Comparison of ENCODE assay signal across 8 cellular contexts in the genomic region with DNA sequence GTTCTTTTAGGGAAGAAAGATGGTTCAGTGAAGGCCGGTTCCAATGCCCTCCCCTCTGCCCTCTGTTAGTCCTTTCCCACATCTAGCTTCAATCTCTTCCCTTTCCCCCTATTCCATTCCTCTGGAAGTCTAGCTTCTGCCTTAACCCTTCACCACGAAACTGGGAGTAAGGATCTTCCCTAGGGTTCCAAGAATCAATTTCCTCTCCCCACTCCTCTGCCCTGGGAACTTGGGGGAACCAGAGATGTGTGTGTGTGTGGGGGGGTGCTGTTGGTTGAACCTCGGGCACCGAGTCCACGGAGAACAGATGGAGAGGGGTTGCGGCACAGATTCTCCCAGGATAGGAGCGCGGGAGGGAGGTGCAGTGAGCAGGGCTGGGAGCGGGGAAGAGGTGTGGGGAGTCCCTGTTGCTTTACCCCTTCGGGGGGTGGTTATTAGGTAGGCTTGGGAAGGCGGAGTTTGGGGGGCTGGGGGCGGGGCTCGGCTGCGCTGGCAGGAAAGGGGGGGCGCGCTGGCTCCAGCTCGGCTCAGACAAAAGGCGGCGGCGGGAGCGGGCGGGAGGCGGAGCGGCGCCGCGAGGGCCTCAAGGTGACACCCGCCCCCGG. TPM values are rescaled to one million over a fixed set of nuclear protein-coding genes. Genes with fewer than 3 reads are reported as not detected.
A peak's percentile ranks its signal among the peaks of the same experiment; 100 is the strongest.
DNase-seq lines count a peak whose midpoint lies in the region; ATAC-seq and TF ChIP-seq lines count a peak whose summit lies in the region.

Gene TMEM151B (plus strand): TSS at position 530 of the 605 bp plus-strand sequence. CDS start 293 bp downstream, outside the sequence.

- intact Hi-C loops in CD4-positive, alpha-beta memory T cell (cut with micrococcal nuclease), result loop anchor here (2.0 kb wide), 1 partner anchor 117 kb away; the partner anchor contains the start of gene CDC5L

- H2AK5ac ChIP-seq in neuronal stem cell (ENCODE audit: low read depth, low read length), result peak within 1 kb of the TSS; percentile 77

- H3K23ac ChIP-seq in neuronal stem cell (ENCODE audit: low read depth, low read length, poor library complexity), result no peak within 1 kb of the TSS

- H2AFZ ChIP-seq in neuronal stem cell (ENCODE audit: low read length), result peak within 1 kb of the TSS; percentile 79

- CTCF ChIA-PET in CD4-positive, alpha-beta memory T cell (lab: Charles Lee; ENCODE audit: partially characterized antibody), result interaction anchor here (1.4 to 8.3 kb wide), 7 partner anchors 15 to 187 kb away, joined by 4 to 82 read pairs (median 14); partner anchors contain the start of genes AARS2, SLC35B2 and SPATS1

- no peak within 1 kb of the TSS for H3K27ac ChIP-seq in CD4-positive, alpha-beta memory T cell (ENCODE audit: low read depth, low read length)
- H3K27ac ChIP-seq in neuronal stem cell (replicated peaks; ENCODE audit: low read length), result no peak within 1 kb of the TSS
- no peak within 1 kb of the TSS for H3K27ac ChIP-seq in gastroesophageal sphincter

- H2BK5ac ChIP-seq in neuronal stem cell (ENCODE audit: low read length), result no peak within 1 kb of the TSS

- TF ChIP-seq CTCF in chondrocyte (IDR thresholded peaks at IDR 0.05) (no peak), gastroesophageal sphincter (IDR thresholded peaks at IDR 0.05) (no peak), foreskin fibroblast (IDR thresholded peaks at IDR 0.05; ENCODE audit: low read depth, low read length) (no peak)

- H3K14ac ChIP-seq in neuronal stem cell (ENCODE audit: low read length), result no peak within 1 kb of the TSS

- TF ChIP-seq POLR2A in gastroesophageal sphincter (IDR thresholded peaks at IDR 0.05), result no peak

- no peak within 1 kb of the TSS for H3K4me3 ChIP-seq in CD4-positive, alpha-beta memory T cell (ENCODE audit: low read length in 2 of 2)
- H3K4me3 ChIP-seq in neuronal stem cell (ENCODE audit: low read length in 2 of 2) (peak within 1 kb of the TSS; percentile 51 to 78), gastroesophageal sphincter (peak within 1 kb of the TSS in 1 of 2 donors; percentile 52), foreskin fibroblast (ENCODE audit: low read depth in 1 of 2, low read length in 2 of 2) (no peak within 1 kb of the TSS)

- peak within 1 kb of the TSS; percentile 54 for H3K18ac ChIP-seq in neuronal stem cell (ENCODE audit: low read length)

- peaks cover 0 to 2% (median 0%) of the 10 kb centered on the region in 8 donors for H3K9me3 Mint-ChIP-seq in CD4-positive, alpha-beta memory T cell
- H3K9me3 Mint-ChIP-seq in chondrocyte (ENCODE audit: low read depth), result no peaks in the 10 kb centered on the region

- H3K9me3 ChIP-seq in CD4-positive, alpha-beta memory T cell (ENCODE audit: control insufficient read depth in 1 of 2, low read length in 2 of 2), result no peaks in the 10 kb centered on the region
- no peaks in the 10 kb centered on the region for H3K9me3 ChIP-seq in neuronal stem cell (replicated peaks in 1 of 2; ENCODE audit: control insufficient read depth in 2 of 2, insufficient read depth in 1 of 2, low read depth in 1 of 2, low read length in 2 of 2)
- H3K9me3 ChIP-seq in gastroesophageal sphincter, result no peaks in the 10 kb centered on the region

- no peak for ATAC-seq in gastroesophageal sphincter
- no peak for ATAC-seq in GM19023 (IDR thresholded peaks at IDR 0.05; ENCODE audit: unreplicated experiment)
- ATAC-seq in GM18520 (IDR thresholded peaks at IDR 0.05; ENCODE audit: unreplicated experiment), result no peak

- no peaks in the 10 kb centered on the region for H3K36me3 ChIP-seq in CD4-positive, alpha-beta memory T cell (ENCODE audit: insufficient read depth, low read length)
- H3K36me3 ChIP-seq in neuronal stem cell (replicated peaks in 1 of 2; ENCODE audit: control insufficient read depth in 2 of 2, insufficient read depth in 2 of 2, low read length in 2 of 2) (peaks cover 2 to 20% of the 10 kb centered on the region in 2 donors), gastroesophageal sphincter (no peaks in the 10 kb centered on the region)

- H3K27me3 Mint-ChIP-seq in CD4-positive, alpha-beta memory T cell, result peaks cover 31 to 48% of the 10 kb centered on the region in 2 donors
- H3K27me3 Mint-ChIP-seq in chondrocyte (ENCODE audit: low read depth), result peaks cover 38% of the 10 kb centered on the region

- peak within 1 kb of the TSS; percentile 64 to 79 (median 76) for H3K4me3 Mint-ChIP-seq in CD4-positive, alpha-beta memory T cell
- peak within 1 kb of the TSS; percentile 58 for H3K4me3 Mint-ChIP-seq in chondrocyte (ENCODE audit: unreplicated experiment)

- no CpG with 5 or more reads among the region's 29 CpGs for WGBS in neuronal stem cell (ENCODE audit: extremely low coverage in 2 of 2, insufficient read length in 2 of 2, insufficient replicate concordance in 1 of 2), 2 donors
- WGBS in gastroesophageal sphincter (ENCODE audit: low coverage in 1 of 2), 2 donors, result 20% methylated on average over 1 of the region's 29 CpGs; no CpG with 5 or more reads in 1 of the 2 donors

- no peak within 1 kb of the TSS for H2BK12ac ChIP-seq in neuronal stem cell (ENCODE audit: low read length)

- H3K79me1 ChIP-seq in neuronal stem cell (ENCODE audit: low read depth, low read length), result no peaks in the 10 kb centered on the region

- no peak within 1 kb of the TSS for H2BK120ac ChIP-seq in neuronal stem cell (ENCODE audit: low read depth, low read length)

- H3K36me3 Mint-ChIP-seq in CD4-positive, alpha-beta memory T cell, result peaks cover 1 to 5% of the 10 kb centered on the region in 2 donors
- H3K36me3 Mint-ChIP-seq in chondrocyte (ENCODE audit: low read depth), result no peaks in the 10 kb centered on the region

- peaks cover 7% of the 10 kb centered on the region for H3K4me1 ChIP-seq in CD4-positive, alpha-beta memory T cell (ENCODE audit: insufficient read depth, low read length)
- H3K4me1 ChIP-seq in neuronal stem cell (ENCODE audit: control insufficient read depth in 2 of 2, insufficient read depth in 1 of 2, low read depth in 1 of 2, low read length in 2 of 2) (peaks cover 29 to 40% of the 10 kb centered on the region in 2 donors), gastroesophageal sphincter (peaks cover 0 to 16% (median 0%) of the 10 kb centered on the region in 3 donors)

- peak within 1 kb of the TSS; percentile 72 for H3K4me2 ChIP-seq in neuronal stem cell (ENCODE audit: insufficient read depth, low read length, poor library complexity, severe bottlenecking)

- H2BK15ac ChIP-seq in neuronal stem cell (ENCODE audit: low read length), result no peak within 1 kb of the TSS

- no peak within 1 kb of the TSS for H4K8ac ChIP-seq in neuronal stem cell (ENCODE audit: low read depth, low read length)

- H3K27ac Mint-ChIP-seq in CD4-positive, alpha-beta memory T cell, result peak within 1 kb of the TSS in 4 of 7 donors; percentile 3 to 74 (median 45)
- no peak within 1 kb of the TSS for H3K27ac Mint-ChIP-seq in chondrocyte (ENCODE audit: unreplicated experiment)

- POLR2A ChIA-PET in CD4-positive, alpha-beta memory T cell (lab: Charles Lee; ENCODE audit: partially characterized antibody), result interaction anchor here (1.0 to 2.1 kb wide), 3 partner anchors 13 to 42 kb away, joined by 3 to 13 read pairs (median 6); partner anchors contain the start of genes HSP90AB1 and SLC35B2

- H3K4me1 Mint-ChIP-seq in CD4-positive, alpha-beta memory T cell, result peaks cover 0 to 17% (median 8%) of the 10 kb centered on the region in 4 donors
- H3K4me1 Mint-ChIP-seq in chondrocyte (ENCODE audit: low read depth), result peaks cover 9% of the 10 kb centered on the region

- H4K91ac ChIP-seq in neuronal stem cell (ENCODE audit: low read depth, low read length, poor library complexity), result no peak within 1 kb of the TSS

- peak within 1 kb of the TSS; percentile 60 for H3K9ac ChIP-seq in neuronal stem cell (ENCODE audit: low read depth, low read length, poor library complexity)

- no peak for TF ChIP-seq EP300 in gastroesophageal sphincter (IDR thresholded peaks at IDR 0.05)

- no peak for DNase-seq in CD4-positive, alpha-beta memory T cell
- DNase-seq in NCI-H1092 treated with DMSO at 0.1 percent for 48 hours (lab: John Stamatoyannopoulos, UW), result peak; percentile 26
- DNase-seq in chondrocyte (ENCODE audit: low spot score), result no peak
- no peak for DNase-seq in neuronal stem cell (ENCODE audit: low spot score)
- DNase-seq in foreskin fibroblast, result no peak

- H3K4ac ChIP-seq in neuronal stem cell (ENCODE audit: low read length), result no peak within 1 kb of the TSS

- peaks cover 33% of the 10 kb centered on the region for H3K27me3 ChIP-seq in CD4-positive, alpha-beta memory T cell (ENCODE audit: insufficient read depth, low read length)
- H3K27me3 ChIP-seq in neuronal stem cell (ENCODE audit: control insufficient read depth in 3 of 3, insufficient read depth in 3 of 3, low read depth in 1 of 3, low read length in 3 of 3) (peaks cover 0 to 3% (median 0%) of the 10 kb centered on the region in 3 experiments), gastroesophageal sphincter (peaks cover 72% of the 10 kb centered on the region)

RNA-seq across cellular contexts. Expression of gene TMEM151B, which starts in this region (rescaled TPM):
- not detected for total RNA-seq in CD4-positive, alpha-beta memory T cell
- polyA plus RNA-seq in CD4-positive, alpha-beta memory T cell, result not detected
- total RNA-seq in chondrocyte (0.05 TPM in 1 of 3 replicates, not detected in the others), gastroesophageal sphincter (under 1 TPM in 2 of 4 donors, not detected in 2; 0.27 to 0.69 TPM)
- 3.9 TPM for polyA plus RNA-seq in neuronal stem cell (2013, experiment 1 of 2)
- polyA plus RNA-seq in neuronal stem cell (2013, experiment 2 of 2), result 3.6 TPM

Comparison
In these comparisons a context has a peak if more than half of its experiments do, and no peak if none do; other contexts are left out.
1. H3K4me3 ChIP-seq: peak in neuronal stem cell (2 of 2); none in CD4-positive, alpha-beta memory T cell (0 of 2) and foreskin fibroblast (0 of 2).